Comparison of ENCODE assay signal across 20 cellular contexts in the genomic region with DNA sequence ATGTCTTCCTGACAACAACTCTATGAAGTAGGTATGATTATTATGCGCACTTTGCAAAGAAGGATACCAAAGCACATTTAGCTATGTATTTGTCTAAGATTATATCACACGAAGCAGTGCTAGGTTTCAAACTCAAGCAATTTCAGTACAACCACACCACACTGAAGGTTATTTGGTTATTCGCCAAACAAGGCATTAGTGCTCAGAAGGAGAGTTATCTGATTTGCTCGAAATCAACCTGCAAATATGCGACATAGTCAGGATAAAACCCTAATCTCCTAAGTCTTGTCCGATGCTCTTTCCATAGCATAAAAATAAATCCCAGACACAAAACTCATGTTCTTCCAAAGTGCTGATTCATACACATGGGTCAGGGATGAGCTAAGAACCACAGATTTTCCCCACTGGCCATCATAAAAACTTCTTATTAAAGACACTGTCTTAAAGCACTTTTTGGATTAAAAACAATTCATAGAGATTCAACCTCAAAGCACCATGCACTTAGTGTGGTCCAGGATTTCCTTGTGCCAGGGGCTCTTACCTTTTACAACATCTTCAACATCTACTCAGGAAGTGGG.
DNase-seq lines count a peak whose midpoint lies in the region; ATAC-seq and TF ChIP-seq lines count a peak whose summit lies in the region.
"Had no signal": no experiment of that assay in that cellular context is flagged by ENCODE, and none has a peak within 500 bp of the region (broad histone marks: within the 10 kb centered on the region; RNA-seq: fewer than 3 reads in every experiment).

No MANE protein-coding gene starts in this region.

- no peaks in the 10 kb centered on the region for H3K79me2 ChIP-seq in OCI-LY3 (ENCODE audit: low read length)

- H3K4me3 Mint-ChIP-seq in mesothelial cell of epicardium, result no peak overlapping the region
- no peak overlapping the region for H3K4me3 Mint-ChIP-seq in naive thymus-derived CD4-positive, alpha-beta T cell
- H3K4me3 Mint-ChIP-seq: CD8-positive, alpha-beta T cell had no signal

- WGBS in esophagus muscularis mucosa, result 88% methylated on average over 6 of the region's 6 CpGs

- H3K27ac Mint-ChIP-seq in mesothelial cell of epicardium, result peak overlapping the region; percentile 52
- H3K27ac Mint-ChIP-seq in naive thymus-derived CD4-positive, alpha-beta T cell, result no peak overlapping the region
- H3K27ac Mint-ChIP-seq: CD8-positive, alpha-beta T cell had no signal

- H4K20me1 ChIP-seq in OCI-LY3 (ENCODE audit: insufficient read depth, low read length), result no peaks in the 10 kb centered on the region
- H4K20me1 ChIP-seq: BLaER1 treated with 17β-estradiol and CSF1 and Interleukin-3, amounts not matched to agents 10 nM and 100 nM had no signal

- H3K27me3 ChIP-seq in OCI-LY3 (ENCODE audit: low read depth, low read length) (no peaks in the 10 kb centered on the region), esophagus muscularis mucosa (no peaks in the 10 kb centered on the region)
- H3K27me3 ChIP-seq in naive thymus-derived CD4-positive, alpha-beta T cell (ENCODE audit: control insufficient read depth in 2 of 2, insufficient read depth in 2 of 2, low read length in 2 of 2), result no peaks in the 10 kb centered on the region
- H3K27me3 ChIP-seq: BLaER1 treated with 17β-estradiol and CSF1 and Interleukin-3, amounts not matched to agents 10 nM and 100 nM; SJCRH30 had no signal

- H3K9me3 Mint-ChIP-seq in mesothelial cell of epicardium, result no peaks in the 10 kb centered on the region
- H3K9me3 Mint-ChIP-seq in naive thymus-derived CD4-positive, alpha-beta T cell, result peaks cover 0 to 21% (median 4%) of the 10 kb centered on the region in 11 donors

- H3K36me3 ChIP-seq in OCI-LY3 (replicated peaks; ENCODE audit: low read depth, low read length) (peaks cover 3% of the 10 kb centered on the region), esophagus muscularis mucosa (no peaks in the 10 kb centered on the region)
- no peaks in the 10 kb centered on the region for H3K36me3 ChIP-seq in naive thymus-derived CD4-positive, alpha-beta T cell (ENCODE audit: control insufficient read depth in 2 of 3, insufficient read depth in 3 of 3, low read length in 3 of 3)
- H3K36me3 ChIP-seq: BLaER1 treated with 17β-estradiol and CSF1 and Interleukin-3, amounts not matched to agents 10 nM and 100 nM; HAP-1; SJCRH30 had no signal

- H3K4me1 ChIP-seq in OCI-LY3 (ENCODE audit: low read length) (peaks cover 17% of the 10 kb centered on the region), esophagus muscularis mucosa (no peaks in the 10 kb centered on the region)
- H3K4me1 ChIP-seq in naive thymus-derived CD4-positive, alpha-beta T cell (ENCODE audit: control insufficient read depth in 2 of 2, insufficient read depth in 2 of 2, low read length in 2 of 2), result no peaks in the 10 kb centered on the region
- H3K4me1 ChIP-seq: BLaER1 treated with 17β-estradiol and CSF1 and Interleukin-3, amounts not matched to agents 10 nM and 100 nM; HAP-1; SJCRH30 had no signal

- H3K9me3 ChIP-seq in OCI-LY3 (ENCODE audit: insufficient read depth, low read length) (no peaks in the 10 kb centered on the region), esophagus muscularis mucosa (no peaks in the 10 kb centered on the region)
- H3K9me3 ChIP-seq in naive thymus-derived CD4-positive, alpha-beta T cell (ENCODE audit: control insufficient read depth in 2 of 3, low read length in 3 of 3), result no peaks in the 10 kb centered on the region
- H3K9me3 ChIP-seq: BLaER1 treated with 17β-estradiol and CSF1 and Interleukin-3, amounts not matched to agents 10 nM and 100 nM; HAP-1; SJCRH30 had no signal

- H3K4me3 ChIP-seq in OCI-LY3 (ENCODE audit: low read length), result no peak overlapping the region
- no peak overlapping the region for H3K4me3 ChIP-seq in esophagus muscularis mucosa
- H3K4me3 ChIP-seq in naive thymus-derived CD4-positive, alpha-beta T cell (ENCODE audit: low read length), result no peak overlapping the region
- H3K4me3 ChIP-seq: BLaER1 treated with 17β-estradiol and CSF1 and Interleukin-3, amounts not matched to agents 10 nM and 100 nM; HAP-1; K562; PC-9; SJCRH30 had no signal

- no peak for TF ChIP-seq POLR2A in esophagus muscularis mucosa (IDR thresholded peaks at IDR 0.05; ENCODE audit: low read depth)

- POLR2A ChIA-PET in naive thymus-derived CD4-positive, alpha-beta T cell (lab: Charles Lee), result no interaction called here

- TF ChIP-seq EP300 in esophagus muscularis mucosa (IDR thresholded peaks at IDR 0.05), result no peak

- H3K36me3 Mint-ChIP-seq in mesothelial cell of epicardium, result no peaks in the 10 kb centered on the region
- no peaks in the 10 kb centered on the region for H3K36me3 Mint-ChIP-seq in naive thymus-derived CD4-positive, alpha-beta T cell
- H3K36me3 Mint-ChIP-seq: CD8-positive, alpha-beta T cell had no signal

- TF ChIP-seq CTCF in OCI-LY3 (IDR thresholded peaks at IDR 0.05; ENCODE audit: low read depth, low read length), result no peak
- TF ChIP-seq CTCF in esophagus muscularis mucosa (IDR thresholded peaks at IDR 0.05), result no peak
- TF ChIP-seq CTCF in mesothelial cell of epicardium (IDR thresholded peaks at IDR 0.05; ENCODE audit: unreplicated experiment), result no peak

- ATAC-seq in HG02588 (IDR thresholded peaks at IDR 0.05; ENCODE audit: unreplicated experiment), result no peak
- no peak for ATAC-seq in naive thymus-derived CD4-positive, alpha-beta T cell
- ATAC-seq: CD8-positive, alpha-beta T cell; K562 had no signal

- CTCF ChIA-PET in naive thymus-derived CD4-positive, alpha-beta T cell (lab: Charles Lee), result no interaction called here

- peaks cover 38% of the 10 kb centered on the region for H3K4me1 Mint-ChIP-seq in mesothelial cell of epicardium
- H3K4me1 Mint-ChIP-seq in naive thymus-derived CD4-positive, alpha-beta T cell, result no peaks in the 10 kb centered on the region

- intact Hi-C loops in esophagus muscularis mucosa (cut with DNase I), result no loop called here
- intact Hi-C loops in naive thymus-derived CD4-positive, alpha-beta T cell (cut with micrococcal nuclease), result no loop called here

- H3K27me3 Mint-ChIP-seq in mesothelial cell of epicardium (ENCODE audit: low read depth), result peaks cover 3% of the 10 kb centered on the region
- no peaks in the 10 kb centered on the region for H3K27me3 Mint-ChIP-seq in naive thymus-derived CD4-positive, alpha-beta T cell

- H3K27ac ChIP-seq in OCI-LY3 (ENCODE audit: low read length) (peak overlapping the region; percentile 67; the same call in 1 of the 2 replicates), esophagus muscularis mucosa (replicated peaks in 1 of 4) (no peak overlapping the region)
- H3K27ac ChIP-seq in naive thymus-derived CD4-positive, alpha-beta T cell (ENCODE audit: low read depth, low read length), result no peak overlapping the region
- H3K27ac ChIP-seq: BLaER1 treated with 17β-estradiol and CSF1 and Interleukin-3, amounts not matched to agents 10 nM and 100 nM; PC-9; SJCRH30 had no signal

- H3K4me2 ChIP-seq in OCI-LY3 (ENCODE audit: low read length), result no peak overlapping the region
- H3K4me2 ChIP-seq: BLaER1 treated with 17β-estradiol and CSF1 and Interleukin-3, amounts not matched to agents 10 nM and 100 nM; PC-9 had no signal

- H3K9ac ChIP-seq in OCI-LY3 (ENCODE audit: low read length), result no peak overlapping the region
- H3K9ac ChIP-seq: BLaER1 treated with 17β-estradiol and CSF1 and Interleukin-3, amounts not matched to agents 10 nM and 100 nM had no signal

- peak; percentile 11 for DNase-seq in EH (ENCODE audit: low read depth)
- DNase-seq in esophagus muscularis mucosa (ENCODE audit: extremely low spot score), result peak; percentile 53
- DNase-seq in mesothelial cell of epicardium (ENCODE audit: low spot score in 2 of 2, unreplicated experiment in 2 of 2), result no peak
- DNase-seq in NK-92 (lab: John Stamatoyannopoulos, UW; ENCODE audit: unreplicated experiment), result no peak
- DNase-seq in activated CD8-positive, alpha-beta memory T cell treated with anti-CD3 and anti-CD28 coated beads for 24 hours, result no peak
- no peak for DNase-seq in naive thymus-derived CD4-positive, alpha-beta T cell
- DNase-seq: Calu3; CD8-positive, alpha-beta T cell; MV-4-11; NCI-H1694 treated with DMSO at 0.1 percent for 48 hours; NCI-H2227 treated with DMSO at 0.1 percent for 48 hours; NCI-H524 treated with DMSO at 0.1 percent for 48 hours; PC-9; SJCRH30; SW 1271 had no signal

- no peak overlapping the region for H2AFZ ChIP-seq in OCI-LY3 (ENCODE audit: low read depth, low read length)
- H2AFZ ChIP-seq: PC-9 had no signal

Comparison
In these comparisons a context has a peak if more than half of its experiments do, and no peak if none do; other contexts are left out.
1. DNase-seq: peak in EH (single experiment) and esophagus muscularis mucosa (single experiment); none in mesothelial cell of epicardium (0 of 2), NK-92 (single experiment), activated CD8-positive, alpha-beta memory T cell treated with anti-CD3 and anti-CD28 coated beads for 24 hours (single experiment) and naive thymus-derived CD4-positive, alpha-beta T cell (0 of 9).